24 cellular contexts compared by ENCODE assay signal in the genomic region with DNA sequence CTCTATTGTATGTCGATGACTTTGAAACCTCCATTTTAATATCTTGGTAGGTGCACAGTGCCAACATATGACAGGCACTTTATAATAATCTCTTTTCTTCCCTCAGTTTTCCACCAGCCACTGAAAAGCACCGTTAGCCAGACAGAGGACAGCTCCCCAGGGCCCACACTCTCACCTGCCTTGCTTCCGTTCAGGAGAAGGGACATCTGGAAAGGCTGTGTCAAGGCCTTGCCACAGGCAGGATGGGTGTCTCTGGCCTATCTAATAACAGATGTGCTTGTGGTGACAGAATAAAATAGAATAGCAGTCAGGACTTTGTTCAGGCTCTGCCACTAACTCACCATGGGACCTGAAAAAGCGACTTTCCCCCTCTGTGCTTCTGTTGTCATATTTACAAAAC.
"Had no signal": no experiment of that assay in that cellular context is flagged by ENCODE, and none has a peak within 500 bp of the region (broad histone marks: within the 10 kb centered on the region; RNA-seq: fewer than 3 reads in every experiment).

No MANE protein-coding gene starts in this region.

- H3K4me3 ChIP-seq: coronary artery, MG63, Peyer's patch had no signal

- H3K27ac ChIP-seq: coronary artery, KMS-11, Peyer's patch had no signal

- H3K27ac Mint-ChIP-seq: activated CD8-positive, alpha-beta T cell treated with anti-CD3 and anti-CD28 coated beads, Interleukin-2, amount 10 ng/mL, durations not matched to agents 7 days and 5 days; activated naive CD4-positive, alpha-beta T cell treated with anti-CD3 and anti-CD28 coated beads, Interleukin-2, amount 50 U/mL, for 24 hours; T-cell had no signal

- H3K9ac ChIP-seq: KMS-11 had no signal

- H3K4me2 ChIP-seq: KMS-11 had no signal

- H3K36me3 ChIP-seq: MG63, Peyer's patch had no signal

- H3K9me3 ChIP-seq: MG63, Peyer's patch had no signal

- H3K36me3 Mint-ChIP-seq: activated naive CD4-positive, alpha-beta T cell treated with anti-CD3 and anti-CD28 coated beads, Interleukin-2, amount 50 U/mL, for 24 hours; T-cell had no signal

- H3K27me3 ChIP-seq: MG63 had no signal

- H3K27me3 Mint-ChIP-seq: activated naive CD4-positive, alpha-beta T cell treated with anti-CD3 and anti-CD28 coated beads, Interleukin-2, amount 50 U/mL, for 24 hours had no signal

- H3K4me1 ChIP-seq: Peyer's patch had no signal

- H3K9me3 Mint-ChIP-seq: activated naive CD4-positive, alpha-beta T cell treated with anti-CD3 and anti-CD28 coated beads, Interleukin-2, amount 50 U/mL, for 24 hours; T-cell had no signal

- DNase-seq: activated CD4-positive, alpha-beta T cell treated with anti-CD3 and anti-CD28 coated beads for 48 hours; activated CD4-positive, alpha-beta T cell treated with anti-CD3 and anti-CD28 coated beads, Interleukin-2, amount 50 U/mL, for 4 hours; activated CD4-positive, CD25-positive, alpha-beta regulatory T cell treated with anti-CD3 and anti-CD28 coated beads, Interleukin-2, amount 50 U/mL, for 72 hours; activated CD8-positive, alpha-beta memory T cell treated with anti-CD3 and anti-CD28 coated beads, Interleukin-2, amount 50 U/mL, for 48 hours; activated CD8-positive, alpha-beta T cell treated with anti-CD3 and anti-CD28 coated beads, Interleukin-2, amount 10 ng/mL, durations not matched to agents 7 days and 5 days; activated T-cell treated with anti-CD3 and anti-CD28 coated beads, Interleukin-2, amount 50 U/mL, for 1 hour; aorta; central memory CD4-positive, alpha-beta T cell; MG63; MV-4-11; NCI-H1092 treated with DMSO at 0.1 percent for 48 hours; NCI-H1417 treated with DMSO at 0.1 percent for 48 hours; NCI-H1694; NCI-H2029; NCI-H446; NCI-H748 treated with DMSO at 0.1 percent for 48 hours; NK-92 treated with Interleukin-12 subunit alpha and Interleukin-12 subunit beta, amount 100 ng/mL, for 24 hours; OCI-M1; Peyer's patch; SHP77 treated with DMSO at 0.1 percent for 48 hours; T-cell had no signal

- H3K4me1 Mint-ChIP-seq: activated naive CD4-positive, alpha-beta T cell treated with anti-CD3 and anti-CD28 coated beads, Interleukin-2, amount 50 U/mL, for 24 hours had no signal

- H3K4me3 Mint-ChIP-seq: activated CD8-positive, alpha-beta T cell treated with anti-CD3 and anti-CD28 coated beads, Interleukin-2, amount 10 ng/mL, durations not matched to agents 7 days and 5 days; activated naive CD4-positive, alpha-beta T cell treated with anti-CD3 and anti-CD28 coated beads, Interleukin-2, amount 50 U/mL, for 24 hours; T-cell had no signal
